21 cellular contexts compared by ENCODE assay signal in genomic region chr3:15152166-15152565, GRCh38. TPM values are rescaled to one million over a fixed set of nuclear protein-coding genes. Genes with fewer than 3 reads are reported as not detected.
DNase-seq lines count a peak whose midpoint lies in the region; ATAC-seq, FAIRE-seq and TF ChIP-seq lines count a peak whose summit lies in the region.
"Had no signal": no experiment of that assay in that cellular context is flagged by ENCODE, and none has a peak within 500 bp of the region (broad histone marks: within the 10 kb centered on the region; RNA-seq: fewer than 3 reads in every experiment).

No MANE protein-coding gene starts in this region.

- POLR2A ChIA-PET in A549 (lab: Yijun Ruan, JAX), result no interaction called here

- H3K4me3 ChIP-seq in A549 (no peak overlapping the region), LNCaP clone FGC (ENCODE audit: low read depth, low read length) (no peak overlapping the region), bronchial epithelial cell (ENCODE audit: low read depth, low read length) (no peak overlapping the region)

- peaks cover 3% of the 10 kb centered on the region for H3K27me3 ChIP-seq in bronchial epithelial cell (ENCODE audit: control insufficient read depth, insufficient read depth, low read length)

- H3K4me2 ChIP-seq in A549, result no peak overlapping the region

- no peak for TF ChIP-seq POLR2A in A549 (IDR thresholded peaks at IDR 0.05; ENCODE audit: low read length)

- H3K4me1 ChIP-seq in A549, result peaks cover 7% of the 10 kb centered on the region; the same call in 1 of the 3 replicates

- H3K4me3 Mint-ChIP-seq in stimulated activated naive B cell treated with anti-CD40 and anti-IgM and Interleukin-4, amounts not matched to agents 10 μg/mL and 1 μg/mL and 100 μg/mL, for 72 hours, result no peak overlapping the region
- H3K4me3 Mint-ChIP-seq: CD8-positive, alpha-beta T cell had no signal

- H3K27ac Mint-ChIP-seq in stimulated activated naive B cell treated with anti-CD40 and anti-IgM and Interleukin-4, amounts not matched to agents 10 μg/mL and 1 μg/mL and 100 μg/mL, for 72 hours, result no peak overlapping the region
- H3K27ac Mint-ChIP-seq: CD8-positive, alpha-beta T cell had no signal

- H3K4me1 Mint-ChIP-seq in stimulated activated naive B cell treated with anti-CD40 and anti-IgM and Interleukin-4, amounts not matched to agents 10 μg/mL and 1 μg/mL and 100 μg/mL, for 72 hours, result no peaks in the 10 kb centered on the region

- H3K36me3 ChIP-seq in bronchial epithelial cell (ENCODE audit: control insufficient read depth, insufficient read depth, low read length), result no peaks in the 10 kb centered on the region

- CTCF ChIA-PET in A549 (lab: Yijun Ruan, JAX), result interaction anchor here (0.8 to 2.2 kb wide), 3 partner anchors 33 to 116 kb away, joined by 3 to 5 read pairs (median 3); no protein-coding TSS in a partner anchor

- peaks cover under 1% of the 10 kb centered on the region; the same call in 1 of the 3 replicates for H3K9me3 ChIP-seq in A549

- no peaks in the 10 kb centered on the region for H3K9me3 Mint-ChIP-seq in stimulated activated naive B cell treated with anti-CD40 and anti-IgM and Interleukin-4, amounts not matched to agents 10 μg/mL and 1 μg/mL and 100 μg/mL, for 72 hours
- H3K9me3 Mint-ChIP-seq: CD8-positive, alpha-beta T cell had no signal

- no peak for TF ChIP-seq RAD21 in A549 (conservative IDR thresholded peaks at IDR 0.05 in 1 of 2, IDR thresholded peaks at IDR 0.05 in 1 of 2)

- FAIRE-seq in A549 (lab: Jason Lieb, UNC) (peak; percentile 13), bronchial epithelial cell (lab: Jason Lieb, UNC) (no peak)

- H3K36me3 Mint-ChIP-seq in stimulated activated naive B cell treated with anti-CD40 and anti-IgM and Interleukin-4, amounts not matched to agents 10 μg/mL and 1 μg/mL and 100 μg/mL, for 72 hours, result no peaks in the 10 kb centered on the region
- H3K36me3 Mint-ChIP-seq: CD8-positive, alpha-beta T cell had no signal

- peaks cover 34 to 46% of the 10 kb centered on the region in 2 donors for H3K27me3 Mint-ChIP-seq in stimulated activated naive B cell treated with anti-CD40 and anti-IgM and Interleukin-4, amounts not matched to agents 10 μg/mL and 1 μg/mL and 100 μg/mL, for 72 hours

- TF ChIP-seq CTCF in A549 (IDR thresholded peaks at IDR 0.05), result no peak
- TF ChIP-seq CTCF in LNCaP clone FGC (IDR thresholded peaks at IDR 0.05; ENCODE audit: control insufficient read depth, extremely low read depth, insufficient read depth), result no peak
- no peak for TF ChIP-seq CTCF in bronchial epithelial cell (IDR thresholded peaks at IDR 0.05; ENCODE audit: insufficient read depth, low read length, severe bottlenecking)

- TF ChIP-seq EP300 in A549 (IDR thresholded peaks at IDR 0.05), result no peak

- H3K27ac ChIP-seq in A549, result no peak overlapping the region
- H3K27ac ChIP-seq: 22Rv1 had no signal

- no peak for DNase-seq in A549 (ENCODE audit: low read depth in 1 of 2, low spot score in 1 of 2)
- DNase-seq in LNCaP clone FGC (ENCODE audit: low read depth), result peak; percentile 52
- DNase-seq in bronchial epithelial cell (ENCODE audit: low read depth), result peak; percentile 18
- DNase-seq in iris pigment epithelial cell (ENCODE audit: low read depth), result peak; percentile 8
- no peak for DNase-seq in NCI-H510A (lab: John Stamatoyannopoulos, UW)
- no peak for DNase-seq in NCI-H2196 (lab: John Stamatoyannopoulos, UW; ENCODE audit: unreplicated experiment)
- no peak for DNase-seq in stimulated activated naive B cell treated with anti-CD40 and anti-IgM and Interleukin-4, amounts not matched to agents 10 μg/mL and 1 μg/mL and 100 μg/mL, for 72 hours
- DNase-seq in NCI-H69 (lab: John Stamatoyannopoulos, UW), result no peak
- DNase-seq: C1 segment of cervical spinal cord; CD8-positive, alpha-beta T cell; DND-41; HCEC 1CT; Kasumi-1; MM.1S; NCI-H1048; NCI-H1417 treated with DMSO at 0.1 percent for 48 hours; NCI-H187; NCI-H446 treated with DMSO at 0.1 percent for 48 hours had no signal

- 19% methylated on average over 1 of the region's 1 CpG for WGBS in A549 (ENCODE audit: missing lambda C conversion rate)

- ATAC-seq in A549, result no peak
- ATAC-seq in stimulated activated naive B cell treated with anti-CD40 and anti-IgM and Interleukin-4, amounts not matched to agents 10 μg/mL and 1 μg/mL and 100 μg/mL, for 72 hours (replicated peaks), result no peak
- ATAC-seq: CD8-positive, alpha-beta T cell; Panc1; SK-N-SH treated with all-trans-retinoic acid at 6 μM for 48 hours had no signal

TF ChIP-seq in A549, 52 proteins besides CTCF, POLR2A, EP300 and RAD21:
- TF ChIP-seq TFCP2L1 (CRISPR knock-in tag; IDR thresholded peaks at IDR 0.05) (no peak), NR3C1 (IDR thresholded peaks at IDR 0.05) (no peak), PHF8 (IDR thresholded peaks at IDR 0.05; ENCODE audit: borderline replicate concordance, low read depth) (no peak), SMC3 (IDR thresholded peaks at IDR 0.05) (no peak), EHF (CRISPR knock-in tag; IDR thresholded peaks at IDR 0.05) (no peak), RNF2 (IDR thresholded peaks at IDR 0.05; ENCODE audit: borderline replicate concordance, low read depth) (no peak), POLR2AphosphoS2 (conservative IDR thresholded peaks at IDR 0.05; ENCODE audit: low read length) (no peak), RFX5 (IDR thresholded peaks at IDR 0.05) (no peak), CBX8 (IDR thresholded peaks at IDR 0.05) (no peak)

RNA-seq across cellular contexts. Expression of gene RBSN, which starts 53.2 kb away (rescaled TPM):
- polyA plus RNA-seq in A549 (2011; rRNA removed) (14.9 and 15.2 TPM in 2 replicates), A549 (2017; fragmentation: RNase III; extraction: RNeasy Plus Mini Kit Qiagen cat#74134 plus additional on column Dnase treatment) (9.1 to 9.6 TPM (median 9.5 TPM) in 3 replicates)
- 4.8 and 4.9 TPM in 2 replicates for polyA plus RNA-seq in A549 (2012; cell fraction: cytosol; rRNA removed)
- polyA plus RNA-seq in A549 (2012; cell fraction: nucleus; rRNA removed), result 8.5 and 9.1 TPM in 2 replicates
- 25.7 and 26.3 TPM in 2 replicates for polyA minus RNA-seq in A549 (2011; rRNA and poly(A)+ RNA removed)
- 31.5 and 32.9 TPM in 2 replicates for total RNA-seq in bronchial epithelial cell

RNA-seq across cellular contexts. Expression of gene CAPN7, which starts 53.9 kb away (rescaled TPM):
- 31.1 and 36.8 TPM in 2 replicates for polyA plus RNA-seq in A549 (2011; rRNA removed)
- 9.6 and 14.6 TPM in 2 replicates for polyA plus RNA-seq in A549 (2012; cell fraction: cytosol; rRNA removed)
- polyA plus RNA-seq in A549 (2012; cell fraction: nucleus; rRNA removed), result 8.0 and 17.2 TPM in 2 replicates
- 19.9 to 23.2 TPM (median 21.3 TPM) in 3 replicates for polyA plus RNA-seq in A549 (2017; fragmentation: RNase III; extraction: RNeasy Plus Mini Kit Qiagen cat#74134 plus additional on column Dnase treatment)
- polyA minus RNA-seq in A549 (2011; rRNA and poly(A)+ RNA removed), result 18.8 and 20.5 TPM in 2 replicates
- total RNA-seq in bronchial epithelial cell, result 34.2 and 35.8 TPM in 2 replicates

Comparison
In these comparisons a context has a peak if more than half of its experiments do, and no peak if none do; other contexts are left out.
1. DNase-seq: peak in LNCaP clone FGC (single experiment), bronchial epithelial cell (single experiment) and iris pigment epithelial cell (single experiment); none in A549 (0 of 2), NCI-H510A (single experiment), NCI-H2196 (single experiment), stimulated activated naive B cell treated with anti-CD40 and anti-IgM and Interleukin-4, amounts not matched to agents 10 μg/mL and 1 μg/mL and 100 μg/mL, for 72 hours (single experiment) and NCI-H69 (single experiment).